16 cellular contexts compared by ENCODE assay signal in the genomic region with DNA sequence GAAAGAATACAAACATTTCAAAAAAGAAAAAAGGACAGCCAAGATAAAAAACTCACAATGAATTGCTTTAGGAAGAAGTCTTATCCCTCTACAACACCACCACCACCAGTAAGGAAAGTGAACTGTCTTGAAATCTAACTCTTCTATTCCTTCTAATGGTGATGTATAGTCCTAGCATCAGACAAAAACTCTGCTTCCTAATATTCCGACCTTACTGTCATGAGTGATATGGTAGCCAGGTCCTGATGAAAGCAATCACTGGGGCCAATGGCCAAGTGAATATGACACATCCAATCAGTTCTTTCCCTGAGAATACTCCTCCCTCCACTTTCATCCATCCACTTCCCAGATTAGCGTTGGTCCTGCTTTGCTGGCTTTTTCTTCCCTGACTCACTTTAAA. TPM values are rescaled to one million over a fixed set of nuclear protein-coding genes. Genes with fewer than 3 reads are reported as not detected.
DNase-seq lines count a peak whose midpoint lies in the region; TF ChIP-seq lines count a peak whose summit lies in the region.
"Had no signal": no experiment of that assay in that cellular context is flagged by ENCODE, and none has a peak within 500 bp of the region (broad histone marks: within the 10 kb centered on the region; RNA-seq: fewer than 3 reads in every experiment).

No MANE protein-coding gene starts in this region.

- H3K36me3 ChIP-seq in SK-N-SH (replicated peaks in 1 of 2; ENCODE audit: control insufficient read depth in 1 of 2, insufficient read depth in 2 of 2, low read length in 1 of 2) (peaks cover 5 to 40% of the 10 kb centered on the region in 2 experiments), ovary (no peaks in the 10 kb centered on the region)

- WGBS in SK-N-SH (ENCODE audit: low lambda C conversion rate), result 88% methylated on average over 2 of the region's 2 CpGs
- 58 to 82% (median 74%) methylated on average over 2 of the region's 2 CpGs for WGBS in ovary, 3 donors

- H3K9me2 ChIP-seq in SK-N-SH, result no peaks in the 10 kb centered on the region

- DNase-seq in AG04449 (ENCODE audit: low read depth, low spot score) (no peak), SK-N-SH (no peak), fibroblast of gingiva (ENCODE audit: low read depth) (peak; percentile 30), ovary (peak in 1 of 5 donors; percentile 30), germinal center (ENCODE audit: low spot score) (no peak), NCI-H345 treated with DMSO at 0.1 percent for 48 hours (lab: John Stamatoyannopoulos, UW; ENCODE audit: unreplicated experiment) (no peak), NCI-H82 treated with DMSO at 0.1 percent for 48 hours (lab: John Stamatoyannopoulos, UW; ENCODE audit: unreplicated experiment) (no peak)
- DNase-seq in activated T-cell treated with anti-CD3 and anti-CD28 coated beads, Interleukin-2, amount 50 U/mL, for 1 hour, result no peak
- DNase-seq: activated T-cell treated with anti-CD3 and anti-CD28 coated beads, Interleukin-2, amount 50 U/mL, for 4 hours; gastrocnemius medialis; left cardiac atrium; NCI-H510A; pancreas; SIG-M5; stimulated activated CD4-positive, alpha-beta T cell treated with anti-CD3 and anti-CD28 coated beads, Interleukin-4, amount 100 ng/mL, for 24 hours; WERI-Rb-1 had no signal

- H4K20me1 ChIP-seq in SK-N-SH (ENCODE audit: insufficient read depth), result no peaks in the 10 kb centered on the region

- H3K79me2 ChIP-seq in SK-N-SH (ENCODE audit: insufficient read depth), result no peaks in the 10 kb centered on the region

- no peak for TF ChIP-seq RAD21 in SK-N-SH (IDR thresholded peaks at IDR 0.05; ENCODE audit: low read length)

- peaks cover 4 to 8% of the 10 kb centered on the region in 2 experiments; a peak in 3 of 4 replicates for H3K4me1 ChIP-seq in SK-N-SH (ENCODE audit: control insufficient read depth in 1 of 2, insufficient read depth in 2 of 2, low read depth in 1 of 2, low read length in 1 of 2)
- H3K4me1 ChIP-seq in ovary (ENCODE audit: insufficient read depth), result peaks cover 15% of the 10 kb centered on the region
- H3K4me1 ChIP-seq: gastrocnemius medialis had no signal

- H3K27me3 ChIP-seq in SK-N-SH (ENCODE audit: insufficient read depth) (no peaks in the 10 kb centered on the region), ovary (no peaks in the 10 kb centered on the region)
- H3K27me3 ChIP-seq: gastrocnemius medialis, pancreas had no signal

- POLR2A ChIA-PET in AG04449 (lab: Yijun Ruan, JAX), result no interaction called here
- POLR2A ChIA-PET in SK-N-SH (lab: Yijun Ruan, JAX), result no interaction called here

- H3K9me3 ChIP-seq in SK-N-SH, result peaks cover 9% of the 10 kb centered on the region
- no peaks in the 10 kb centered on the region for H3K9me3 ChIP-seq in ovary
- H3K9me3 ChIP-seq: gastrocnemius medialis, pancreas had no signal

- intact Hi-C loops in ovary (cut with DNase I), result no loop called here

- CTCF ChIA-PET in AG04449 (lab: Yijun Ruan, JAX) (interaction anchor here (1.0 to 2.0 kb wide), 6 partner anchors 8 to 85 kb away, joined by 3 to 7 read pairs (median 4); no protein-coding TSS in a partner anchor), SK-N-SH (lab: Yijun Ruan, JAX) (interaction anchor here (0.7 to 1.6 kb wide), 7 partner anchors 10 to 189 kb away, joined by 3 to 11 read pairs (median 3); no protein-coding TSS in a partner anchor)

- no peak for TF ChIP-seq EP300 in SK-N-SH (IDR thresholded peaks at IDR 0.05; ENCODE audit: borderline replicate concordance in 1 of 2, low read depth in 1 of 2, low read length in 1 of 2)
- no peak for TF ChIP-seq EP300 in ovary (IDR thresholded peaks at IDR 0.05)

- peak overlapping the region; percentile 58 to 59; a peak in 3 of 4 replicates for H3K27ac ChIP-seq in SK-N-SH (ENCODE audit: low read depth in 2 of 2, low read length in 1 of 2)
- peak overlapping the region in 1 of 2 donors; percentile 87 for H3K27ac ChIP-seq in ovary
- H3K27ac ChIP-seq: gastrocnemius medialis, pancreas, WERI-Rb-1 had no signal

- peaks cover 8% of the 10 kb centered on the region for H3F3A ChIP-seq in SK-N-SH (replicated peaks; ENCODE audit: insufficient read depth)

- H3K4me3 ChIP-seq in AG04449 (ENCODE audit: low read depth, low read length) (no peak overlapping the region), SK-N-SH (ENCODE audit: low read depth in 2 of 2, low read length in 1 of 2) (peak overlapping the region in 1 of 2 experiments; percentile 14; a peak in 1 of 4 replicates), ovary (no peak overlapping the region)
- H3K4me3 ChIP-seq: gastrocnemius medialis, pancreas had no signal

- H3K4me2 ChIP-seq in SK-N-SH, result no peak overlapping the region

- TF ChIP-seq CTCF in AG04449 (IDR thresholded peaks at IDR 0.05; ENCODE audit: insufficient read depth, low read length, missing control alignments) (peak; percentile 13), SK-N-SH (IDR thresholded peaks at IDR 0.05) (no peak), ovary (IDR thresholded peaks at IDR 0.05) (peak in 2 of 3 donors; percentile 2 to 29)

- no peak overlapping the region for H2AFZ ChIP-seq in SK-N-SH (ENCODE audit: low read depth)

- TF ChIP-seq POLR2A in ovary (IDR thresholded peaks at IDR 0.05), result no peak

- H3K9ac ChIP-seq in SK-N-SH, result no peak overlapping the region

TF ChIP-seq in SK-N-SH, 30 proteins besides CTCF, POLR2A, EP300 and RAD21 (continues in another document):
- TF ChIP-seq, protein P1, sequence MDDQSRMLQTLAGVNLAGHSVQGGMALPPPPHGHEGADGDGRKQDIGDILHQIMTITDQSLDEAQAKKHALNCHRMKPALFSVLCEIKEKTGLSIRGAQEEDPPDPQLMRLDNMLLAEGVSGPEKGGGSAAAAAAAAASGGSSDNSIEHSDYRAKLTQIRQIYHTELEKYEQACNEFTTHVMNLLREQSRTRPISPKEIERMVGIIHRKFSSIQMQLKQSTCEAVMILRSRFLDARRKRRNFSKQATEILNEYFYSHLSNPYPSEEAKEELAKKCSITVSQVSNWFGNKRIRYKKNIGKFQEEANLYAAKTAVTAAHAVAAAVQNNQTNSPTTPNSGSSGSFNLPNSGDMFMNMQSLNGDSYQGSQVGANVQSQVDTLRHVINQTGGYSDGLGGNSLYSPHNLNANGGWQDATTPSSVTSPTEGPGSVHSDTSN (IDR thresholded peaks at IDR 0.05), result no peak
- TF ChIP-seq FOXM1 (IDR thresholded peaks at IDR 0.05; ENCODE audit: low read depth) (no peak), GATA2 (CRISPR knock-in tag; IDR thresholded peaks at IDR 0.05) (no peak), YY1 (IDR thresholded peaks at IDR 0.05; ENCODE audit: low read depth) (no peak), TCF12 (IDR thresholded peaks at IDR 0.05) (no peak), NFIC (IDR thresholded peaks at IDR 0.05; ENCODE audit: borderline replicate concordance) (no peak)
- TF ChIP-seq, protein P2, sequence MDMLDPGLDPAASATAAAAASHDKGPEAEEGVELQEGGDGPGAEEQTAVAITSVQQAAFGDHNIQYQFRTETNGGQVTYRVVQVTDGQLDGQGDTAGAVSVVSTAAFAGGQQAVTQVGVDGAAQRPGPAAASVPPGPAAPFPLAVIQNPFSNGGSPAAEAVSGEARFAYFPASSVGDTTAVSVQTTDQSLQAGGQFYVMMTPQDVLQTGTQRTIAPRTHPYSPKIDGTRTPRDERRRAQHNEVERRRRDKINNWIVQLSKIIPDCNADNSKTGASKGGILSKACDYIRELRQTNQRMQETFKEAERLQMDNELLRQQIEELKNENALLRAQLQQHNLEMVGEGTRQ (IDR thresholded peaks at IDR 0.05; ENCODE audit: borderline replicate concordance, low read depth, low read length), result no peak
- TF ChIP-seq, protein P3, sequence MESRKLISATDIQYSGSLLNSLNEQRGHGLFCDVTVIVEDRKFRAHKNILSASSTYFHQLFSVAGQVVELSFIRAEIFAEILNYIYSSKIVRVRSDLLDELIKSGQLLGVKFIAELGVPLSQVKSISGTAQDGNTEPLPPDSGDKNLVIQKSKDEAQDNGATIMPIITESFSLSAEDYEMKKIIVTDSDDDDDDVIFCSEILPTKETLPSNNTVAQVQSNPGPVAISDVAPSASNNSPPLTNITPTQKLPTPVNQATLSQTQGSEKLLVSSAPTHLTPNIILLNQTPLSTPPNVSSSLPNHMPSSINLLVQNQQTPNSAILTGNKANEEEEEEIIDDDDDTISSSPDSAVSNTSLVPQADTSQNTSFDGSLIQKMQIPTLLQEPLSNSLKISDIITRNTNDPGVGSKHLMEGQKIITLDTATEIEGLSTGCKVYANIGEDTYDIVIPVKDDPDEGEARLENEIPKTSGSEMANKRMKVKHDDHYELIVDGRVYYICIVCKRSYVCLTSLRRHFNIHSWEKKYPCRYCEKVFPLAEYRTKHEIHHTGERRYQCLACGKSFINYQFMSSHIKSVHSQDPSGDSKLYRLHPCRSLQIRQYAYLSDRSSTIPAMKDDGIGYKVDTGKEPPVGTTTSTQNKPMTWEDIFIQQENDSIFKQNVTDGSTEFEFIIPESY (IDR thresholded peaks at IDR 0.05; ENCODE audit: borderline replicate concordance, low read depth), result no peak
- TF ChIP-seq, protein P4, sequence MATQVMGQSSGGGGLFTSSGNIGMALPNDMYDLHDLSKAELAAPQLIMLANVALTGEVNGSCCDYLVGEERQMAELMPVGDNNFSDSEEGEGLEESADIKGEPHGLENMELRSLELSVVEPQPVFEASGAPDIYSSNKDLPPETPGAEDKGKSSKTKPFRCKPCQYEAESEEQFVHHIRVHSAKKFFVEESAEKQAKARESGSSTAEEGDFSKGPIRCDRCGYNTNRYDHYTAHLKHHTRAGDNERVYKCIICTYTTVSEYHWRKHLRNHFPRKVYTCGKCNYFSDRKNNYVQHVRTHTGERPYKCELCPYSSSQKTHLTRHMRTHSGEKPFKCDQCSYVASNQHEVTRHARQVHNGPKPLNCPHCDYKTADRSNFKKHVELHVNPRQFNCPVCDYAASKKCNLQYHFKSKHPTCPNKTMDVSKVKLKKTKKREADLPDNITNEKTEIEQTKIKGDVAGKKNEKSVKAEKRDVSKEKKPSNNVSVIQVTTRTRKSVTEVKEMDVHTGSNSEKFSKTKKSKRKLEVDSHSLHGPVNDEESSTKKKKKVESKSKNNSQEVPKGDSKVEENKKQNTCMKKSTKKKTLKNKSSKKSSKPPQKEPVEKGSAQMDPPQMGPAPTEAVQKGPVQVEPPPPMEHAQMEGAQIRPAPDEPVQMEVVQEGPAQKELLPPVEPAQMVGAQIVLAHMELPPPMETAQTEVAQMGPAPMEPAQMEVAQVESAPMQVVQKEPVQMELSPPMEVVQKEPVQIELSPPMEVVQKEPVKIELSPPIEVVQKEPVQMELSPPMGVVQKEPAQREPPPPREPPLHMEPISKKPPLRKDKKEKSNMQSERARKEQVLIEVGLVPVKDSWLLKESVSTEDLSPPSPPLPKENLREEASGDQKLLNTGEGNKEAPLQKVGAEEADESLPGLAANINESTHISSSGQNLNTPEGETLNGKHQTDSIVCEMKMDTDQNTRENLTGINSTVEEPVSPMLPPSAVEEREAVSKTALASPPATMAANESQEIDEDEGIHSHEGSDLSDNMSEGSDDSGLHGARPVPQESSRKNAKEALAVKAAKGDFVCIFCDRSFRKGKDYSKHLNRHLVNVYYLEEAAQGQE (IDR thresholded peaks at IDR 0.05; ENCODE audit: low read depth, low read length), result no peak

RNA-seq across cellular contexts. Expression of a gene that starts 14.8 kb away (rescaled TPM):
- polyA plus RNA-seq in SK-N-SH (2012; rRNA removed) (5.5 and 5.7 TPM in 2 replicates), ovary (10 to 100 TPM; 12.2 to 18.2 TPM)
- polyA plus RNA-seq in SK-N-SH (2012; cell fraction: cytosol; rRNA removed), result 2.8 and 3.5 TPM in 2 replicates
- polyA plus RNA-seq in SK-N-SH (2012; cell fraction: nucleus; rRNA removed), result 22.6 and 33.3 TPM in 2 replicates
- total RNA-seq in ovary, result 10 to 100 TPM; 24.4 to 52.1 (median 33.3) TPM
